In the genomic region with DNA sequence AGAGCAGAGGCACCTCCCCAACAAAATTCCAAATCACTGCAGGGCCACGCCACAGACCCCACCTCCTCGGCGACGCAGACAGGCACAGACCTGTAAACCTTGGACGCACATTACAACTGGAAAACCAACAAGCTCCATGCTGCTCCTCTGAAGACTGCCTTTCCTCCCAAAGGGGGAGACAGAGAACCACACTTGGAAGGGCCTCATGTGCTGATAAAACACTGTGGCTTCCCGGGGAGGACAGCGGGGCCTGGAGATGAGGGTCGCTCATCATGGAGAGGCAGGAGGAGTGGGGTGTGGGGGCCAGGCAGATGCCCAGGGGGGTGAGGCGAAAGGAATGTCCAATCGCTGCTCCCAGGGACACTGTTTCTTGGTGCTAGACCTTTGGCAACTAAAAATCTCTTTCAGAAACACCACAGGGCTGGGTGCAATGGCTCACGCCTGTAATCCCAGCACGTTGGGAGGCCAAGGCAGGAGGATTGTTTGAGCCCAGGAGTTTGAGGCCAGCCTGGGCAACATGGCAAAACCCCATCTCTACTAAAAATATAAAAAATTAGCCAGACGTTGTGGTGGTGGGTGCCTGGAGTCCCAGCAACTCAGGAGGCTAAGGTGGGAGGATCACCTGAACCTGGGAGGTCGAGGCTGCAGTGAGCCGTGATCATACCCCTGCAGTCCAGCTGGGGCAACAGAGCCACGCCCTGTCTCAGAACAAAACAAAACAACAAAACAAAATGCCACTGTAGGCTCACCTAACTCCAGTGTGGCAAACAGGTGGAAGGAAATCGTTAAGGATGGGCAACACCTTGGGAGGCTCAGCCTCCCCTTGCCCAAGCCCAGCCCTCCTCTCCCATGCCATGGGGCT, we compare ENCODE assay signal across 10 cellular contexts. TPM values are rescaled to one million over a fixed set of nuclear protein-coding genes. Genes with fewer than 3 reads are reported as not detected.
DNase-seq lines count a peak whose midpoint lies in the region; ATAC-seq and TF ChIP-seq lines count a peak whose summit lies in the region.
"Had no signal": no experiment of that assay in that cellular context is flagged by ENCODE, and none has a peak within 500 bp of the region (broad histone marks: within the 10 kb centered on the region; RNA-seq: fewer than 3 reads in every experiment).

No MANE protein-coding gene starts in this region.

- TF ChIP-seq CTCF in endothelial cell (IDR thresholded peaks at IDR 0.05; ENCODE audit: unreplicated experiment) (no peak), Peyer's patch (IDR thresholded peaks at IDR 0.05) (peak in 3 of 6 experiments; percentile 11 to 40 (median 26)), tibial artery (IDR thresholded peaks at IDR 0.05) (peak in 1 of 2 experiments; percentile 13)

- peaks cover 0 to 23% (median 0%) of the 10 kb centered on the region in 4 donors for H3K4me1 ChIP-seq in Peyer's patch
- H3K4me1 ChIP-seq in tibial artery: no peaks in the 10 kb centered on the region
- H3K4me1 ChIP-seq: SJCRH30 had no signal

- no peaks in the 10 kb centered on the region for H3K27me3 Mint-ChIP-seq in endothelial cell (ENCODE audit: unreplicated experiment)
- no peaks in the 10 kb centered on the region for H3K27me3 Mint-ChIP-seq in activated naive CD4-positive, alpha-beta T cell treated with anti-CD3 and anti-CD28 coated beads for 36 hours (ENCODE audit: low read depth)

- H3K27me3 ChIP-seq in Peyer's patch (no peaks in the 10 kb centered on the region), tibial artery (no peaks in the 10 kb centered on the region)
- H3K27me3 ChIP-seq: SJCRH30 had no signal

- CTCF ChIA-PET in activated naive CD4-positive, alpha-beta T cell treated with anti-CD3 and anti-CD28 coated beads for 36 hours (lab: Charles Lee): no interaction called here

- TF ChIP-seq POLR2A in Peyer's patch (IDR thresholded peaks at IDR 0.05): no peak

- H3K27ac ChIP-seq in Peyer's patch (no peak overlapping the region), tibial artery (no peak overlapping the region)
- H3K27ac ChIP-seq: SJCRH30 had no signal

- intact Hi-C loops in activated naive CD4-positive, alpha-beta T cell treated with anti-CD3 and anti-CD28 coated beads for 36 hours (cut with micrococcal nuclease): no loop called here
- intact Hi-C loops in tibial artery (cut with DNase I; ENCODE audit: low total_unique reads): no loop called here

- H3K4me3 Mint-ChIP-seq in endothelial cell (ENCODE audit: unreplicated experiment): no peak overlapping the region
- H3K4me3 Mint-ChIP-seq in activated naive CD4-positive, alpha-beta T cell treated with anti-CD3 and anti-CD28 coated beads for 36 hours: no peak overlapping the region
- H3K4me3 Mint-ChIP-seq: nephron had no signal

- H3K9me3 Mint-ChIP-seq in endothelial cell (ENCODE audit: unreplicated experiment): no peaks in the 10 kb centered on the region
- peaks cover 2% of the 10 kb centered on the region for H3K9me3 Mint-ChIP-seq in activated naive CD4-positive, alpha-beta T cell treated with anti-CD3 and anti-CD28 coated beads for 36 hours

- ATAC-seq in HG03025 (IDR thresholded peaks at IDR 0.05; ENCODE audit: low FRiP score, unreplicated experiment): no peak

- H3K4me1 Mint-ChIP-seq in endothelial cell (ENCODE audit: unreplicated experiment): no peaks in the 10 kb centered on the region
- H3K4me1 Mint-ChIP-seq in activated naive CD4-positive, alpha-beta T cell treated with anti-CD3 and anti-CD28 coated beads for 36 hours (ENCODE audit: low read depth): peaks cover 9% of the 10 kb centered on the region
- H3K4me1 Mint-ChIP-seq: nephron had no signal

- H3K36me3 ChIP-seq in Peyer's patch (peaks cover 0 to 15% (median 0%) of the 10 kb centered on the region in 3 donors), tibial artery (peaks cover 0 to 11% (median 10%) of the 10 kb centered on the region in 3 donors)

- H3K27ac Mint-ChIP-seq in endothelial cell (ENCODE audit: unreplicated experiment): no peak overlapping the region
- H3K27ac Mint-ChIP-seq in activated naive CD4-positive, alpha-beta T cell treated with anti-CD3 and anti-CD28 coated beads for 36 hours: no peak overlapping the region

- H3K9me3 ChIP-seq in Peyer's patch: no peaks in the 10 kb centered on the region
- H3K9me3 ChIP-seq in tibial artery: no peaks in the 10 kb centered on the region

- peak; percentile 72 for DNase-seq in D341Med (ENCODE audit: low spot score)
- peak; percentile 31 for DNase-seq in NCI-H2227 (lab: John Stamatoyannopoulos, UW; ENCODE audit: unreplicated experiment)
- peak; percentile 28 for DNase-seq in endothelial cell (ENCODE audit: low spot score)
- peak; percentile 69 for DNase-seq in midbrain (lab: John Stamatoyannopoulos, UW)
- DNase-seq in activated naive CD4-positive, alpha-beta T cell treated with anti-CD3 and anti-CD28 coated beads for 36 hours: no peak
- no peak for DNase-seq in Peyer's patch
- DNase-seq in tibial artery: no peak

- H3K4me3 ChIP-seq in Peyer's patch (no peak overlapping the region), tibial artery (no peak overlapping the region)
- H3K4me3 ChIP-seq: SJCRH30 had no signal

- no peaks in the 10 kb centered on the region for H3K36me3 Mint-ChIP-seq in endothelial cell (ENCODE audit: low read depth, unreplicated experiment)
- H3K36me3 Mint-ChIP-seq in activated naive CD4-positive, alpha-beta T cell treated with anti-CD3 and anti-CD28 coated beads for 36 hours (ENCODE audit: low read depth): peaks cover 14% of the 10 kb centered on the region

RNA-seq across cellular contexts. Expression of a gene that starts 53.8 kb away (rescaled TPM):
- total RNA-seq in endothelial cell (ENCODE audit: unreplicated experiment): 28.0 TPM
- total RNA-seq in activated naive CD4-positive, alpha-beta T cell treated with anti-CD3 and anti-CD28 coated beads for 36 hours: 10 to 100 TPM; 13.0 to 14.7 TPM
- 10 to 100 TPM; 46.2 to 95.4 (median 73.5) TPM for total RNA-seq in Peyer's patch

Comparison
In these comparisons a context has a peak if more than half of its experiments do, and no peak if none do; other contexts are left out.
1. DNase-seq: peak in D341Med (single experiment), NCI-H2227 (single experiment), endothelial cell (single experiment) and midbrain (single experiment); none in activated naive CD4-positive, alpha-beta T cell treated with anti-CD3 and anti-CD28 coated beads for 36 hours (single experiment), Peyer's patch (0 of 3) and tibial artery (0 of 2).